Comparison of ENCODE assay signal across 1 cellular context in the genomic region with DNA sequence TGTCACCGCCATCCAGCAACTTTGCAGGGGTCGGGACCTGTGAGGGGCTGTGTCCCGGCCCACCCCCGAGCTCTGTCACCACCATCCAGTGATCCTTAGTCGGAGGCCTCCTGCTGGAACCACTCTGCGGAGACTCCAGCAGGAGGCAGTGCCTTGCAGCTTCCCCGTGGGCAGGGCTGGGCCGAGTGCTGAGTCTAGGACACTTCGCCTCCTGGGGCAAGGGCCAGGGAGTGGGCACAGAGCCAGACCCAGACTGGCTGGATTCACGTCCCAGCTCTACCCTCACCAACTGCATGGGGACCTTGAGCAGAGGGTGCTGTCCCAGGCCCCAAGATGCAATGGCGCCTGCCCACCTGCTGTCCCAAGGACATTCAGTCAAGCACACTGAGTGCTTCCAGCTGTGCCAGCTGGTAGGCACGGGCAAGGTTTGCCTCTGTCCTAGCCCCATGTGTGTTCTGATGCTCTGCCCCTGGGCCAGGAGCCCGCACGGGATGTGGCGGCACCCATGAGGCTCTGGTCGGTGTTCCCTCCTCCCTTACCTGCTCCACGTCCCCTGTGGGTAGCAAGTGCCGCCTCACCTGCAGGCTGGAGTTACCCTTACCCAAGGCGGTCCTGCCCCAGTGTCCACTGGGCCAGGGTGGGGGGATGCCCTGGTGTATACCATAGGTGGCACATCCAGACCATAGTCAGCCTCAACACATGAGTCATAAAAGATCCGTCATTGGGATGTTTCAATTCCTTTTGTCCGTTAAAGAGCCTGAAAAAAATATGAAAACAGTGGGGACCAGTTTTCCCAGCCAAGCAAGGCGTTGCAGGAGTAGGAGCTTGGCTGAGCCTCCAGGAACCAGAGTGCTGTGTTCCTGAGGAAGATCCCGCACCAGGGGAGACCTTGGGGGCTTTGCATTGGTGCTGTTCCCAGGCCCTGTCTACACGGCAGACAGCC.
TF ChIP-seq lines count a peak whose summit lies in the region.

No MANE protein-coding gene starts in this region.

TF ChIP-seq in SK-N-SH, 30 proteins besides CTCF, POLR2A, EP300 and RAD21:
- TF ChIP-seq TCF12 (IDR thresholded peaks at IDR 0.05): no peak
- TF ChIP-seq USF1 (IDR thresholded peaks at IDR 0.05; ENCODE audit: borderline replicate concordance, low read depth): no peak
- TF ChIP-seq GABPA (IDR thresholded peaks at IDR 0.05; ENCODE audit: low read depth): no peak
- TF ChIP-seq USF2 (IDR thresholded peaks at IDR 0.05; ENCODE audit: borderline replicate concordance, low read depth, low read length): no peak
- TF ChIP-seq TEAD4 (IDR thresholded peaks at IDR 0.05; ENCODE audit: borderline replicate concordance, insufficient read depth): no peak
- TF ChIP-seq RXRA (IDR thresholded peaks at IDR 0.05; ENCODE audit: borderline replicate concordance, low read depth): no peak
- no peak for TF ChIP-seq EZH2phosphoT487 (IDR thresholded peaks at IDR 0.05; ENCODE audit: borderline replicate concordance, low read depth)
- TF ChIP-seq ELF1 (IDR thresholded peaks at IDR 0.05): no peak
- no peak for TF ChIP-seq GATA2 (CRISPR knock-in tag; IDR thresholded peaks at IDR 0.05)
- TF ChIP-seq, protein P1, sequence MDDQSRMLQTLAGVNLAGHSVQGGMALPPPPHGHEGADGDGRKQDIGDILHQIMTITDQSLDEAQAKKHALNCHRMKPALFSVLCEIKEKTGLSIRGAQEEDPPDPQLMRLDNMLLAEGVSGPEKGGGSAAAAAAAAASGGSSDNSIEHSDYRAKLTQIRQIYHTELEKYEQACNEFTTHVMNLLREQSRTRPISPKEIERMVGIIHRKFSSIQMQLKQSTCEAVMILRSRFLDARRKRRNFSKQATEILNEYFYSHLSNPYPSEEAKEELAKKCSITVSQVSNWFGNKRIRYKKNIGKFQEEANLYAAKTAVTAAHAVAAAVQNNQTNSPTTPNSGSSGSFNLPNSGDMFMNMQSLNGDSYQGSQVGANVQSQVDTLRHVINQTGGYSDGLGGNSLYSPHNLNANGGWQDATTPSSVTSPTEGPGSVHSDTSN (IDR thresholded peaks at IDR 0.05): no peak
